Comparison of ENCODE assay signal across 8 cellular contexts in the genomic region with DNA sequence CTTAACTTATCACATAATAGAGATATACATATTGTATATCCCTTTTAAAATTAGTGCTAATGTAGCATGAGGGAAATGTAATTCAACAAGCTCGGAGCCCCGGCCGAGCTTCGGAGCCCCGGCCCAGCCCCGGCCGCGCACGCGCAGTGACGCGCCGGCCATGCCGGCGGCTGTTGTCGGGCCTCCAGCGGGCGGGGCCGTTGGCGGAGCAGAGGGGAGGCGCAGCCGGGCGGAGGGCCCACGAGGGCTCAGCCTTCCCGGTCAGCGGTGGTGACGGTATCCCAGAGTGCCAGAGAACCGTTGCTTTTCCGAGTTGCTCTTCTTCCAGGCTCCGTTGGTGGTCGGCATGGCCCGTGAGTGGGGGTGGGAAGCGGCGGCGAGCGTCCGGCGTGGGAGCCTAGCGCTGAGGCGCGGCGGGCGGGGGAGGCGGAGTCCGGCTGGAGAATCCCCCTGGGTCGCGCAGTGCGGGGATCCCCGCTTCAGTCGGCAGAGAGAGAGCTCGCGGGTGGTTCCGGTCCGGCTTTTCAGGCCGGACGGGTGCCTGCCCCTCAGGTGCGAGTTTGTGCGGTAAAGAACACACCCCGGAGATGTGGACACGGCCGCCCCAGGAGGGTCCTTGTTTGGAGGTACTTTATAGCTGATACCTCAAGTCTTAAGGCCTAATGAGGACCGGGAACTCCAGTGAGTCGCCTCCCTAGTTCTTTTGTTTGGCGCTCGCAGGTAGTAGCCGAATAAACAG. TPM values are rescaled to one million over a fixed set of nuclear protein-coding genes. Genes with fewer than 3 reads are reported as not detected.
DNase-seq lines count a peak whose midpoint lies in the region; ATAC-seq and TF ChIP-seq lines count a peak whose summit lies in the region.
"Not testable (repeated sequence)": the region's sequence is repeated elsewhere in the genome, so short reads cannot be mapped to it uniquely, and the experiment has no call there.

A gene (plus strand): TSS at position 146 of the 739 bp plus-strand sequence. CDS start 201 bp downstream, at position 347.

- CTCF ChIA-PET in CD4-positive, alpha-beta memory T cell (lab: Charles Lee; ENCODE audit: partially characterized antibody); activated CD4-positive, alpha-beta memory T cell treated with anti-CD3 and anti-CD28 coated beads for 36 hours (lab: Charles Lee): not testable (repeated sequence)

- not testable (repeated sequence) for H3K36me3 Mint-ChIP-seq in CD4-positive, alpha-beta memory T cell; activated CD4-positive, alpha-beta memory T cell treated with anti-CD3 and anti-CD28 coated beads for 36 hours; endothelial cell (ENCODE audit: low read depth, unreplicated experiment)

- TF ChIP-seq POLR2A in right lobe of liver (IDR thresholded peaks at IDR 0.05): not testable (repeated sequence)

- H3K4me3 Mint-ChIP-seq in CD4-positive, alpha-beta memory T cell; activated CD4-positive, alpha-beta memory T cell treated with anti-CD3 and anti-CD28 coated beads for 36 hours; endothelial cell (ENCODE audit: unreplicated experiment): not testable (repeated sequence)

- H3K27ac Mint-ChIP-seq in CD4-positive, alpha-beta memory T cell; activated CD4-positive, alpha-beta memory T cell treated with anti-CD3 and anti-CD28 coated beads for 36 hours; endothelial cell (ENCODE audit: unreplicated experiment): not testable (repeated sequence)

- not testable (repeated sequence) for TF ChIP-seq CTCF in endothelial cell (IDR thresholded peaks at IDR 0.05; ENCODE audit: unreplicated experiment); right lobe of liver (IDR thresholded peaks at IDR 0.05)

- no CpG with 5 or more reads among the region's 66 CpGs for WGBS in right lobe of liver (ENCODE audit: insufficient coverage, low coverage, low lambda C conversion rate, missing lambda C conversion rate)

- H3K27ac ChIP-seq in CD4-positive, alpha-beta memory T cell (ENCODE audit: low read depth, low read length); right lobe of liver; skeletal muscle tissue (ENCODE audit: low read depth, low read length): not testable (repeated sequence)

- not testable (repeated sequence) for H3K4me1 Mint-ChIP-seq in CD4-positive, alpha-beta memory T cell; activated CD4-positive, alpha-beta memory T cell treated with anti-CD3 and anti-CD28 coated beads for 36 hours (ENCODE audit: low read depth); endothelial cell (ENCODE audit: unreplicated experiment)

- H3K9ac ChIP-seq in skeletal muscle tissue (ENCODE audit: low read depth in 1 of 3, low read length in 3 of 3): not testable (repeated sequence)

- DNase-seq in CD4-positive, alpha-beta memory T cell; activated CD4-positive, alpha-beta memory T cell treated with anti-CD3 and anti-CD28 coated beads for 36 hours; endothelial cell (ENCODE audit: low spot score); right lobe of liver: not testable (repeated sequence)

- intact Hi-C loops in CD4-positive, alpha-beta memory T cell (cut with micrococcal nuclease); activated CD4-positive, alpha-beta memory T cell treated with anti-CD3 and anti-CD28 coated beads for 36 hours (cut with micrococcal nuclease); right lobe of liver (cut with DNase I): not testable (repeated sequence)

- not testable (repeated sequence) for H3K9me3 ChIP-seq in CD4-positive, alpha-beta memory T cell (ENCODE audit: control insufficient read depth in 1 of 2, low read length in 2 of 2); right lobe of liver; skeletal muscle tissue (ENCODE audit: control insufficient read depth in 3 of 3, low read length in 3 of 3)

- H3K9me3 Mint-ChIP-seq in CD4-positive, alpha-beta memory T cell; activated CD4-positive, alpha-beta memory T cell treated with anti-CD3 and anti-CD28 coated beads for 36 hours; endothelial cell (ENCODE audit: unreplicated experiment): not testable (repeated sequence)

- ATAC-seq in GM19438 (IDR thresholded peaks at IDR 0.05; ENCODE audit: low read depth, unreplicated experiment) (peak; percentile 87), HG02763 (IDR thresholded peaks at IDR 0.05; ENCODE audit: unreplicated experiment) (peak; percentile 90), HG03520 (IDR thresholded peaks at IDR 0.05; ENCODE audit: unreplicated experiment) (peak; percentile 88), right lobe of liver (peak; percentile 98 to 99 (median 98))

- H3K27me3 ChIP-seq in CD4-positive, alpha-beta memory T cell (ENCODE audit: insufficient read depth, low read length); right lobe of liver; skeletal muscle tissue (ENCODE audit: control insufficient read depth in 3 of 3, insufficient read depth in 3 of 3, low read length in 3 of 3): not testable (repeated sequence)

- H3K4me1 ChIP-seq in CD4-positive, alpha-beta memory T cell (ENCODE audit: insufficient read depth, low read length); right lobe of liver; skeletal muscle tissue (ENCODE audit: control insufficient read depth in 3 of 3, insufficient read depth in 3 of 3, low read length in 3 of 3): not testable (repeated sequence)

- H3K4me3 ChIP-seq in CD4-positive, alpha-beta memory T cell (ENCODE audit: low read length in 2 of 2); right lobe of liver; skeletal muscle tissue (ENCODE audit: low read length in 3 of 3): not testable (repeated sequence)

- POLR2A ChIA-PET in CD4-positive, alpha-beta memory T cell (lab: Charles Lee; ENCODE audit: partially characterized antibody); activated CD4-positive, alpha-beta memory T cell treated with anti-CD3 and anti-CD28 coated beads for 36 hours (lab: Charles Lee): not testable (repeated sequence)

- H3K27me3 Mint-ChIP-seq in CD4-positive, alpha-beta memory T cell; activated CD4-positive, alpha-beta memory T cell treated with anti-CD3 and anti-CD28 coated beads for 36 hours; endothelial cell (ENCODE audit: unreplicated experiment): not testable (repeated sequence)

- H3K36me3 ChIP-seq in CD4-positive, alpha-beta memory T cell (ENCODE audit: insufficient read depth, low read length); right lobe of liver; skeletal muscle tissue (ENCODE audit: control insufficient read depth in 3 of 3, insufficient read depth in 3 of 3, low read length in 3 of 3): not testable (repeated sequence)

RNA-seq across cellular contexts. Expression of the gene that starts here (rescaled TPM):
- total RNA-seq in CD4-positive, alpha-beta memory T cell: 10 to 100 TPM; 54.3 to 55.7 TPM
- 10 to 100 TPM; 26.8 to 37.1 TPM for polyA plus RNA-seq in CD4-positive, alpha-beta memory T cell
- 10 to 100 TPM; 19.5 to 26.0 TPM for total RNA-seq in activated CD4-positive, alpha-beta memory T cell treated with anti-CD3 and anti-CD28 coated beads for 36 hours
- total RNA-seq in endothelial cell (ENCODE audit: unreplicated experiment) (71.7 TPM), right lobe of liver (10 to 100 TPM in 2 of 6 experiments, 1 to 10 TPM in 4; 2.8 to 11.6 (median 5.8) TPM), skeletal muscle tissue (16.2 TPM)
